ENCODE assay signal across 8 cellular contexts in the genomic region with DNA sequence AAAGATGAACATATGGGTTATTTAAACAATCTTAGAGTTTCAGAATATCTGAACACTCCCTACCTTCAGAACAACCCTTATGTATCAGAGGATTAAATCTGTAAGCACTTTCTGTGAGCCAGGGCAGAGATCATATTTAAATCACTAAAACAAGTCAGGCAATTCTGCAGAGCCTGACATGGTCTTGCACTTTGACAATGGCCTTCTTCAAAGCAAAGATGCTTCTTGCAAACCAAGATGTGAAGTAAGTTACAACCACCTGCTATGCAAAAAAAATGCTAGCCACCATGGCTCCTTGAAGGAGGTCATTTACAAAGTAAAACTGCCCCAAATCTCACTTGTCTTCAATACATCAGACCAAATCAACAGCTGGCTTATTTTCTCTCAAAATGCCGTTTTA. TPM values are rescaled to one million over a fixed set of nuclear protein-coding genes. Genes with fewer than 3 reads are reported as not detected.
A peak's percentile ranks its signal among the peaks of the same experiment; 100 is the strongest.
DNase-seq lines count a peak whose midpoint lies in the region; ATAC-seq and TF ChIP-seq lines count a peak whose summit lies in the region.

No MANE protein-coding gene starts in this region.

- peak overlapping the region; percentile 16 for H3K4me3 ChIP-seq in GM12875 (ENCODE audit: low read depth, low read length)
- H3K4me3 ChIP-seq in OCI-LY3 (ENCODE audit: low read length): peak overlapping the region; percentile 84
- peak overlapping the region; percentile 47 for H3K4me3 ChIP-seq in endocrine pancreas (ENCODE audit: control insufficient read depth, insufficient read depth, low read length)
- peak overlapping the region in 2 of 4 donors; percentile 27 to 97 for H3K4me3 ChIP-seq in gastrocnemius medialis
- H3K4me3 ChIP-seq in mucosa of descending colon: no peak overlapping the region

- peaks cover 86% of the 10 kb centered on the region for H3K79me2 ChIP-seq in OCI-LY3 (ENCODE audit: low read length)

- H3K4me1 ChIP-seq in OCI-LY3 (ENCODE audit: low read length) (peaks cover 37% of the 10 kb centered on the region), endocrine pancreas (ENCODE audit: control insufficient read depth, insufficient read depth, low read length) (peaks cover 19% of the 10 kb centered on the region), gastrocnemius medialis (peaks cover 60 to 61% of the 10 kb centered on the region in 2 donors), mucosa of descending colon (ENCODE audit: low read depth) (peaks cover 47% of the 10 kb centered on the region)

- DNase-seq in gastrocnemius medialis: no peak
- no peak for DNase-seq in NCI-H345 treated with DMSO at 0.1 percent for 48 hours (lab: John Stamatoyannopoulos, UW; ENCODE audit: unreplicated experiment)
- DNase-seq in mucosa of descending colon: no peak
- no peak for DNase-seq in KBM-7

- no peak for TF ChIP-seq POLR2A in gastrocnemius medialis (IDR thresholded peaks at IDR 0.05)

- peaks cover 75% of the 10 kb centered on the region for H4K20me1 ChIP-seq in OCI-LY3 (ENCODE audit: insufficient read depth, low read length)

- H3K27me3 ChIP-seq in OCI-LY3 (ENCODE audit: low read depth, low read length): no peaks in the 10 kb centered on the region
- no peaks in the 10 kb centered on the region for H3K27me3 ChIP-seq in endocrine pancreas (ENCODE audit: control insufficient read depth, insufficient read depth, low read length)
- H3K27me3 ChIP-seq in gastrocnemius medialis: no peaks in the 10 kb centered on the region

- H3K4me2 ChIP-seq in OCI-LY3 (ENCODE audit: low read length): peak overlapping the region; percentile 95

- H2AFZ ChIP-seq in OCI-LY3 (ENCODE audit: low read depth, low read length): no peak overlapping the region

- H3K27ac ChIP-seq in OCI-LY3 (ENCODE audit: low read length) (peak overlapping the region; percentile 53), gastrocnemius medialis (peak overlapping the region in 3 of 4 donors; percentile 86 to 98 (median 96))

- H3K9ac ChIP-seq in OCI-LY3 (ENCODE audit: low read length) (peak overlapping the region; percentile 97), endocrine pancreas (ENCODE audit: control insufficient read depth, insufficient read depth, low read length) (no peak overlapping the region)

- in situ Hi-C loops in gastrocnemius medialis (cut with MboI; ENCODE audit: low sequenced_read_pairs in 4 of 4): no loop called here
- in situ Hi-C loops in KBM-7 (cut with MboI; ENCODE audit: low pct_unique_long_range_greater_than_20kb, low sequenced_read_pairs): no loop called here

- H3K36me3 ChIP-seq in OCI-LY3 (replicated peaks; ENCODE audit: low read depth, low read length) (peaks cover 40% of the 10 kb centered on the region), endocrine pancreas (ENCODE audit: control insufficient read depth, insufficient read depth, low read length) (no peaks in the 10 kb centered on the region), gastrocnemius medialis (no peaks in the 10 kb centered on the region), mucosa of descending colon (ENCODE audit: low read depth) (no peaks in the 10 kb centered on the region)

- intact Hi-C loops in gastrocnemius medialis (cut with DNase I; ENCODE audit: low total_unique reads) (no loop called here), mucosa of descending colon (cut with DNase I, micrococcal nuclease) (no loop called here)

- H3K9me3 ChIP-seq in OCI-LY3 (ENCODE audit: insufficient read depth, low read length): no peaks in the 10 kb centered on the region
- H3K9me3 ChIP-seq in endocrine pancreas (ENCODE audit: control insufficient read depth, low read length): no peaks in the 10 kb centered on the region
- no peaks in the 10 kb centered on the region for H3K9me3 ChIP-seq in gastrocnemius medialis
- no peaks in the 10 kb centered on the region for H3K9me3 ChIP-seq in mucosa of descending colon

- ATAC-seq in gastrocnemius medialis (no peak), mucosa of descending colon (no peak), HG03460 (IDR thresholded peaks at IDR 0.05; ENCODE audit: unreplicated experiment) (no peak)

- TF ChIP-seq CTCF in GM12875 (IDR thresholded peaks at IDR 0.05; ENCODE audit: borderline replicate concordance, insufficient read depth, low read depth, low read length) (no peak), OCI-LY3 (IDR thresholded peaks at IDR 0.05; ENCODE audit: low read depth, low read length) (no peak), gastrocnemius medialis (IDR thresholded peaks at IDR 0.05 in 4 of 5, conservative IDR thresholded peaks at IDR 0.05 in 1 of 5) (no peak), mucosa of descending colon (IDR thresholded peaks at IDR 0.05) (no peak)

RNA-seq across cellular contexts. Expression of a gene that starts 3.2 kb away (rescaled TPM):
- total RNA-seq in gastrocnemius medialis: 100 to 1,000 TPM in 3 of 4 donors, 10 to 100 TPM in 1; 96.4 to 226 (median 154) TPM
- 100 to 1,000 TPM; 145 to 171 (median 161) TPM for total RNA-seq in mucosa of descending colon

RNA-seq across cellular contexts. Expression of a gene that starts 50.6 kb away (rescaled TPM):
- total RNA-seq in gastrocnemius medialis: 1 to 10 TPM; 4.6 to 8.1 (median 5.8) TPM
- 1 to 10 TPM; 1.6 to 5.6 (median 3.5) TPM for total RNA-seq in mucosa of descending colon
